ENCODE assay signal across 8 cellular contexts in genomic region chr7:95501261-95501816, GRCh38. TPM values are rescaled to one million over a fixed set of nuclear protein-coding genes. Genes with fewer than 3 reads are reported as not detected.
DNase-seq lines count a peak whose midpoint lies in the region; ATAC-seq and TF ChIP-seq lines count a peak whose summit lies in the region.

No MANE protein-coding gene starts in this region.

- no peak for DNase-seq in CD8-positive, alpha-beta memory T cell
- peak; percentile 22 for DNase-seq in activated T-helper 1 cell treated with anti-CD3 and anti-CD28 coated beads, Interleukin-12 subunit alpha, Interleukin-12 subunit beta, Interleukin-2, Interleukin-4 antibody, amounts not matched to agents 30 ng/mL and 10 ng/mL and 1 ng/mL, durations not matched to agents 14 hours and 24 hours and 36 hours (ENCODE audit: low spot score)
- no peak for DNase-seq in CD8-positive, alpha-beta T cell
- DNase-seq in activated CD8-positive, alpha-beta memory T cell treated with anti-CD3 and anti-CD28 coated beads, Interleukin-2, amount 50 U/mL, for 4 hours = no peak
- DNase-seq in SIG-M5 (lab: John Stamatoyannopoulos, UW) (no peak), NCI-H187 (lab: John Stamatoyannopoulos, UW) (no peak)

- no peaks in the 10 kb centered on the region for H3K36me3 Mint-ChIP-seq in CD8-positive, alpha-beta memory T cell
- H3K36me3 Mint-ChIP-seq in activated T-helper 1 cell treated with anti-CD3 and anti-CD28 coated beads, Interleukin-12 subunit alpha, Interleukin-12 subunit beta, Interleukin-2, Interleukin-4 antibody, amounts not matched to agents 30 ng/mL and 10 ng/mL and 1 ng/mL, durations not matched to agents 14 hours and 24 hours and 36 hours (ENCODE audit: low read depth) = no peaks in the 10 kb centered on the region
- no peaks in the 10 kb centered on the region for H3K36me3 Mint-ChIP-seq in CD8-positive, alpha-beta T cell

- peak overlapping the region in 3 of 8 donors; percentile 15 to 56 (median 26) for H3K27ac Mint-ChIP-seq in CD8-positive, alpha-beta memory T cell
- peak overlapping the region; percentile 79 for H3K27ac Mint-ChIP-seq in activated T-helper 1 cell treated with anti-CD3 and anti-CD28 coated beads, Interleukin-12 subunit alpha, Interleukin-12 subunit beta, Interleukin-2, Interleukin-4 antibody, amounts not matched to agents 30 ng/mL and 10 ng/mL and 1 ng/mL, durations not matched to agents 14 hours and 24 hours and 36 hours
- H3K27ac Mint-ChIP-seq in CD8-positive, alpha-beta T cell = no peak overlapping the region

- POLR2A ChIA-PET in CD8-positive, alpha-beta memory T cell (lab: Charles Lee) = interaction anchor here (0.6 kb wide), 1 partner anchor 28 kb away, joined by 3 read pairs; no protein-coding TSS in a partner anchor
- POLR2A ChIA-PET in CD8-positive, alpha-beta T cell (lab: Charles Lee) = interaction anchor here (0.6 kb wide), 1 partner anchor 48 kb away, joined by 3 read pairs; no protein-coding TSS in a partner anchor

- H3K4me1 ChIP-seq in CD8-positive, alpha-beta memory T cell (ENCODE audit: insufficient read depth, low read length) = no peaks in the 10 kb centered on the region
- no peaks in the 10 kb centered on the region for H3K4me1 ChIP-seq in CD8-positive, alpha-beta T cell (ENCODE audit: insufficient read depth, low read length)

- no peaks in the 10 kb centered on the region for H3K9me3 ChIP-seq in CD8-positive, alpha-beta memory T cell (ENCODE audit: low read length)
- H3K9me3 ChIP-seq in CD8-positive, alpha-beta T cell (ENCODE audit: low read length) = no peaks in the 10 kb centered on the region

- H3K27me3 Mint-ChIP-seq in CD8-positive, alpha-beta memory T cell = peaks cover 4 to 6% of the 10 kb centered on the region in 2 donors
- H3K27me3 Mint-ChIP-seq in activated T-helper 1 cell treated with anti-CD3 and anti-CD28 coated beads, Interleukin-12 subunit alpha, Interleukin-12 subunit beta, Interleukin-2, Interleukin-4 antibody, amounts not matched to agents 30 ng/mL and 10 ng/mL and 1 ng/mL, durations not matched to agents 14 hours and 24 hours and 36 hours (ENCODE audit: insufficient read depth) = peaks cover 4% of the 10 kb centered on the region
- H3K27me3 Mint-ChIP-seq in CD8-positive, alpha-beta T cell (ENCODE audit: low read depth) = no peaks in the 10 kb centered on the region

- TF ChIP-seq CTCF in CD8-positive, alpha-beta T cell (IDR thresholded peaks at IDR 0.05) = no peak

- H3K36me3 ChIP-seq in CD8-positive, alpha-beta memory T cell (ENCODE audit: insufficient read depth, low read length) = no peaks in the 10 kb centered on the region
- no peaks in the 10 kb centered on the region for H3K36me3 ChIP-seq in CD8-positive, alpha-beta T cell (ENCODE audit: insufficient read depth, low read length)

- no peaks in the 10 kb centered on the region for H3K9me3 Mint-ChIP-seq in CD8-positive, alpha-beta memory T cell
- H3K9me3 Mint-ChIP-seq in activated T-helper 1 cell treated with anti-CD3 and anti-CD28 coated beads, Interleukin-12 subunit alpha, Interleukin-12 subunit beta, Interleukin-2, Interleukin-4 antibody, amounts not matched to agents 30 ng/mL and 10 ng/mL and 1 ng/mL, durations not matched to agents 14 hours and 24 hours and 36 hours = no peaks in the 10 kb centered on the region
- no peaks in the 10 kb centered on the region for H3K9me3 Mint-ChIP-seq in CD8-positive, alpha-beta T cell

- ATAC-seq in GM19351 (IDR thresholded peaks at IDR 0.05; ENCODE audit: unreplicated experiment) (peak; percentile 90), HG03103 (IDR thresholded peaks at IDR 0.05; ENCODE audit: low read depth, unreplicated experiment) (peak; percentile 85)
- ATAC-seq in CD8-positive, alpha-beta T cell = no peak

- no peak overlapping the region for H3K27ac ChIP-seq in CD8-positive, alpha-beta memory T cell (ENCODE audit: low read depth, low read length)
- H3K27ac ChIP-seq in CD8-positive, alpha-beta T cell (ENCODE audit: low read depth, low read length) = no peak overlapping the region

- no peak overlapping the region for H3K4me3 ChIP-seq in CD8-positive, alpha-beta memory T cell (ENCODE audit: low read length)
- H3K4me3 ChIP-seq in CD8-positive, alpha-beta T cell (ENCODE audit: low read depth, low read length) = no peak overlapping the region

- H3K27me3 ChIP-seq in CD8-positive, alpha-beta memory T cell (ENCODE audit: insufficient read depth, low read length, poor library complexity, severe bottlenecking) = no peaks in the 10 kb centered on the region
- H3K27me3 ChIP-seq in CD8-positive, alpha-beta T cell (ENCODE audit: insufficient read depth, low read length) = no peaks in the 10 kb centered on the region

- intact Hi-C loops in activated T-helper 1 cell treated with anti-CD3 and anti-CD28 coated beads, Interleukin-12 subunit alpha, Interleukin-12 subunit beta, Interleukin-2, Interleukin-4 antibody, amounts not matched to agents 30 ng/mL and 10 ng/mL and 1 ng/mL, durations not matched to agents 14 hours and 24 hours and 36 hours (cut with micrococcal nuclease) = loop anchor here (1.0 to 10.0 kb wide), 5 partner anchors 10 to 1336 kb away; partner anchors contain the start of gene SLC25A13
- intact Hi-C loops in CD8-positive, alpha-beta T cell (cut with DNase I, micrococcal nuclease) = no loop called here

- CTCF ChIA-PET in CD8-positive, alpha-beta memory T cell (lab: Charles Lee) = interaction anchor here (0.9 to 1.3 kb wide), 2 partner anchors 8 to 10 kb away, joined by 3 to 4 read pairs; no protein-coding TSS in a partner anchor
- CTCF ChIA-PET in CD8-positive, alpha-beta T cell (lab: Charles Lee) = interaction anchor here (2.1 kb wide), 1 partner anchor 10 kb away, joined by 14 read pairs; no protein-coding TSS in a partner anchor

- peaks cover 15 to 27% (median 26%) of the 10 kb centered on the region in 3 donors for H3K4me1 Mint-ChIP-seq in CD8-positive, alpha-beta memory T cell
- peaks cover 45% of the 10 kb centered on the region for H3K4me1 Mint-ChIP-seq in activated T-helper 1 cell treated with anti-CD3 and anti-CD28 coated beads, Interleukin-12 subunit alpha, Interleukin-12 subunit beta, Interleukin-2, Interleukin-4 antibody, amounts not matched to agents 30 ng/mL and 10 ng/mL and 1 ng/mL, durations not matched to agents 14 hours and 24 hours and 36 hours (ENCODE audit: low read depth)
- H3K4me1 Mint-ChIP-seq in CD8-positive, alpha-beta T cell (ENCODE audit: low read depth) = peaks cover 20% of the 10 kb centered on the region

- H3K4me3 Mint-ChIP-seq in CD8-positive, alpha-beta memory T cell = peak overlapping the region in 4 of 7 donors; percentile 9 to 52 (median 30)
- peak overlapping the region; percentile 20 for H3K4me3 Mint-ChIP-seq in activated T-helper 1 cell treated with anti-CD3 and anti-CD28 coated beads, Interleukin-12 subunit alpha, Interleukin-12 subunit beta, Interleukin-2, Interleukin-4 antibody, amounts not matched to agents 30 ng/mL and 10 ng/mL and 1 ng/mL, durations not matched to agents 14 hours and 24 hours and 36 hours
- H3K4me3 Mint-ChIP-seq in CD8-positive, alpha-beta T cell = no peak overlapping the region

RNA-seq across cellular contexts. Expression of gene ASB4, which starts 15.6 kb away (rescaled TPM):
- total RNA-seq in CD8-positive, alpha-beta memory T cell = not detected
- not detected for polyA plus RNA-seq in CD8-positive, alpha-beta memory T cell
- not detected in 2 replicates for total RNA-seq in activated T-helper 1 cell treated with anti-CD3 and anti-CD28 coated beads, Interleukin-12 subunit alpha, Interleukin-12 subunit beta, Interleukin-2, Interleukin-4 antibody, amounts not matched to agents 30 ng/mL and 10 ng/mL and 1 ng/mL, durations not matched to agents 14 hours and 24 hours and 36 hours
- not detected for total RNA-seq in CD8-positive, alpha-beta T cell
